8 cellular contexts compared by ENCODE assay signal in the genomic region with DNA sequence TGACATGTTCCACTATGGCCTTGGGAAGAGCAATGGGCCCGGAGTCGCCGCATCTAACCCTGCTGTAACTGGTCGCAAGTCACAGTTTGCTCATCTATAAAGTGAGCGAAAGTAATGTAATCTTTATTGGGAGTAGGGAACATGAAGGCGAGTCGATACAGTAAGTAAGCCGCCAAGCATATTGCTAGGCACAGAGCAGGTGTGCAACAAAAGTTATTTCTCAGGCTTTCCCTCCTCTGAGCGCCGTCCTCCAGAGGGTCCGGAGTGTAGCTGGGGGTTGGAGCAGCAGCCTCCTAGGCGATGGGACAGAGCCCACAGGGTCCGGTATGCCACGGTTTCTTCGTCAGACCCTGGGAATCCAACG. TPM values are rescaled to one million over a fixed set of nuclear protein-coding genes. Genes with fewer than 3 reads are reported as not detected.
DNase-seq lines count a peak whose midpoint lies in the region; ATAC-seq lines count a peak whose summit lies in the region.
"Had no signal": no experiment of that assay in that cellular context is flagged by ENCODE, and none has a peak within 500 bp of the region (broad histone marks: within the 10 kb centered on the region; RNA-seq: fewer than 3 reads in every experiment).

No MANE protein-coding gene starts in this region.

- H3K36me3 Mint-ChIP-seq in activated T-helper 17 cell treated with anti-CD3 and anti-CD28 coated beads, Interleukin-2, amount 50 U/mL, for 72 hours (ENCODE audit: low read depth) = no peaks in the 10 kb centered on the region

- no peak overlapping the region for H3K9ac ChIP-seq in HUES48 (ENCODE audit: low read depth, low read length)

- H3K9me3 Mint-ChIP-seq in activated T-helper 17 cell treated with anti-CD3 and anti-CD28 coated beads, Interleukin-2, amount 50 U/mL, for 72 hours = no peaks in the 10 kb centered on the region

- no peak overlapping the region for H3K27ac Mint-ChIP-seq in activated T-helper 17 cell treated with anti-CD3 and anti-CD28 coated beads, Interleukin-2, amount 50 U/mL, for 72 hours

- H3K4me3 ChIP-seq in HUES48 (ENCODE audit: low read depth, low read length) (peak overlapping the region; percentile 66), iPS-18c (ENCODE audit: insufficient read depth, low read depth, low read length) (peak overlapping the region; percentile 50), skin epidermis (peak overlapping the region in 5 of 7 experiments; percentile 23 to 40 (median 30))

- H3K27me3 Mint-ChIP-seq in activated T-helper 17 cell treated with anti-CD3 and anti-CD28 coated beads, Interleukin-2, amount 50 U/mL, for 72 hours = peaks cover 45% of the 10 kb centered on the region

- ATAC-seq in activated T-helper 17 cell treated with anti-CD3 and anti-CD28 coated beads, Interleukin-2, amount 50 U/mL, for 72 hours (replicated peaks) = no peak
- ATAC-seq in HG02840 (IDR thresholded peaks at IDR 0.05; ENCODE audit: low FRiP score, unreplicated experiment) = no peak

- H3K9me3 ChIP-seq in HUES48 (ENCODE audit: control insufficient read depth, insufficient read depth, low read length) = no peaks in the 10 kb centered on the region
- no peaks in the 10 kb centered on the region for H3K9me3 ChIP-seq in iPS-18c (ENCODE audit: control insufficient read depth, insufficient read depth, low read length)

- peaks cover 38% of the 10 kb centered on the region for H3K4me1 ChIP-seq in HUES48 (ENCODE audit: control insufficient read depth, insufficient read depth, low read length)

- H3K4me3 Mint-ChIP-seq in activated T-helper 17 cell treated with anti-CD3 and anti-CD28 coated beads, Interleukin-2, amount 50 U/mL, for 72 hours = peak overlapping the region; percentile 32

- H3K36me3 ChIP-seq in HUES48 (ENCODE audit: control insufficient read depth, insufficient read depth, low read length) = no peaks in the 10 kb centered on the region

- peaks cover 84% of the 10 kb centered on the region for H3K27me3 ChIP-seq in HUES48 (ENCODE audit: control insufficient read depth, insufficient read depth, low read length)

- H3K27ac ChIP-seq in HUES48 (ENCODE audit: low read depth, low read length) (no peak overlapping the region), skin epidermis (peak overlapping the region in 6 of 21 experiments; percentile 18 to 77 (median 54))

- DNase-seq in NCI-H82 treated with DMSO at 0.1 percent for 48 hours (lab: John Stamatoyannopoulos, UW; ENCODE audit: unreplicated experiment) (no peak), HUDEP-2 (lab: John Stamatoyannopoulos, UW; ENCODE audit: unreplicated experiment in 76 of 76) (no peak)

- peaks cover 7% of the 10 kb centered on the region for H3K4me1 Mint-ChIP-seq in activated T-helper 17 cell treated with anti-CD3 and anti-CD28 coated beads, Interleukin-2, amount 50 U/mL, for 72 hours

RNA-seq across cellular contexts. Expression of gene SPON1, which starts 0.3 kb away (rescaled TPM):
- under 1 TPM; 0.06 to 0.90 TPM for total RNA-seq in activated T-helper 17 cell treated with anti-CD3 and anti-CD28 coated beads, Interleukin-2, amount 50 U/mL, for 72 hours
- total RNA-seq: SK-MEL-5 had no signal
